In the genomic region with DNA sequence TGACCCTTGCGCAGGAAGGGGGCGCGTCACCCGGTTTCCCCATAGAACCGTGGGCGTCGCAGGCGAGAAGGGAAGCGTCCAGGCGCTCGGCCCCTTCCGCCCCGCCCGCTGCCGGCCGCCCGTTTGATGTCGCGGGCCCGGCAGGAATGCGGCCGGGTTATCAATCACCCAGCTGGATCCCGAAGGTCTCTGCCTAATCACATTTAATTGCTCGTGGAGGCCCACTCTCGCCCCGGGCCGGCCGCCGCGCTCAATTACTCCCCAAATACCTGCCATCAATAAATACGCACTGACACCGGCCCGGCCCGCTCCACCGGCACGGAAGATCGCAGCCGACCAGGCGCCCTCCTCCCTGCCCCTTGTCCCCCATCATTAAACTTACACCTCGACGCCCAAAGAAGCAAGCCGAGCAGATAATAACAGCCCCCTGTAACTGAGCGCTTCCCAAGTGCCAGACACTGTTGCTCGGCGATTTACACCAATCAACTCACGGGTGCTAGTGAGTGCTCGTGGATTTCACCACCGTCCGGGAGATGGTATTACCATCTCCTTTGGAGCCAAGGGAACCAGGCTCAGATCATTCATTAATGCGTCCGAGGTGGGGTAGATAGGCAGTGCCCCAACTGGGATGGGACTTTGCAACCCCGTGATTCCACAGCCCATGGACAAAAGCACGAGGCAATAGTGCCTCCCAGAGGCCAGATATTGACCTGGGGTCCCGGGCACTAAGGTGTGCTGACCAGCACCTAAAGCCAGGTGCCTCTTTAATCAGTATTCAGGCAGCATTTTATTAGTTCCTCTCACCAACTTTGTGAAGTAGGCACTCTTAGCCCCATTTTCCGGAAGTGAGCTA, we compare ENCODE assay signal across 9 cellular contexts.
DNase-seq lines count a peak whose midpoint lies in the region; ATAC-seq lines count a peak whose summit lies in the region.
"Had no signal": no experiment of that assay in that cellular context is flagged by ENCODE, and none has a peak within 500 bp of the region (broad histone marks: within the 10 kb centered on the region; RNA-seq: fewer than 3 reads in every experiment).

No MANE protein-coding gene starts in this region.

- peak; percentile 60 for DNase-seq in NCI-H82 (lab: John Stamatoyannopoulos, UW)
- no peak for DNase-seq in NCI-H82 treated with DMSO at 0.1 percent for 48 hours (lab: John Stamatoyannopoulos, UW; ENCODE audit: unreplicated experiment)
- peak; percentile 94 for DNase-seq in SW480 (ENCODE audit: low spot score)
- DNase-seq in stimulated activated naive B cell treated with anti-CD40 and anti-IgM and Interleukin-4, amounts not matched to agents 10 μg/mL and 1 μg/mL and 100 μg/mL, for 72 hours, result no peak

- ATAC-seq in stimulated activated naive B cell treated with anti-CD40 and anti-IgM and Interleukin-4, amounts not matched to agents 10 μg/mL and 1 μg/mL and 100 μg/mL, for 72 hours (replicated peaks), result no peak
- ATAC-seq in HG03442 (IDR thresholded peaks at IDR 0.05; ENCODE audit: unreplicated experiment), result no peak
- ATAC-seq in GM18498 (IDR thresholded peaks at IDR 0.05; ENCODE audit: unreplicated experiment), result no peak
- no peak for ATAC-seq in GM21528 (IDR thresholded peaks at IDR 0.05; ENCODE audit: low FRiP score, unreplicated experiment)

- no peak overlapping the region for H3K4me3 Mint-ChIP-seq in stimulated activated naive B cell treated with anti-CD40 and anti-IgM and Interleukin-4, amounts not matched to agents 10 μg/mL and 1 μg/mL and 100 μg/mL, for 72 hours

- peak overlapping the region; percentile 43 for H3K27ac Mint-ChIP-seq in stimulated activated naive B cell treated with anti-CD40 and anti-IgM and Interleukin-4, amounts not matched to agents 10 μg/mL and 1 μg/mL and 100 μg/mL, for 72 hours

- H3K36me3 Mint-ChIP-seq in stimulated activated naive B cell treated with anti-CD40 and anti-IgM and Interleukin-4, amounts not matched to agents 10 μg/mL and 1 μg/mL and 100 μg/mL, for 72 hours, result peaks cover 3 to 5% of the 10 kb centered on the region in 2 donors

- H3K27me3 Mint-ChIP-seq in stimulated activated naive B cell treated with anti-CD40 and anti-IgM and Interleukin-4, amounts not matched to agents 10 μg/mL and 1 μg/mL and 100 μg/mL, for 72 hours, result peaks cover 69 to 70% of the 10 kb centered on the region in 2 donors

- H3K9me3 Mint-ChIP-seq in stimulated activated naive B cell treated with anti-CD40 and anti-IgM and Interleukin-4, amounts not matched to agents 10 μg/mL and 1 μg/mL and 100 μg/mL, for 72 hours, result no peaks in the 10 kb centered on the region

- H3K4me1 Mint-ChIP-seq in stimulated activated naive B cell treated with anti-CD40 and anti-IgM and Interleukin-4, amounts not matched to agents 10 μg/mL and 1 μg/mL and 100 μg/mL, for 72 hours, result peaks cover 2 to 6% of the 10 kb centered on the region in 2 donors

- peak overlapping the region; percentile 24 for H3K4me3 ChIP-seq in iPS-11a (ENCODE audit: low read depth, low read length)
- H3K4me3 ChIP-seq: BLaER1 treated with 17β-estradiol and CSF1 and Interleukin-3, amounts not matched to agents 10 nM and 100 nM had no signal

Comparison
In these comparisons a context has a peak if more than half of its experiments do, and no peak if none do; other contexts are left out.
1. DNase-seq: peak in NCI-H82 (single experiment) and SW480 (single experiment); none in NCI-H82 treated with DMSO at 0.1 percent for 48 hours (single experiment) and stimulated activated naive B cell treated with anti-CD40 and anti-IgM and Interleukin-4, amounts not matched to agents 10 μg/mL and 1 μg/mL and 100 μg/mL, for 72 hours (single experiment).